Comparison of ENCODE assay signal across 10 cellular contexts in genomic region chr16:19879241-19879792, GRCh38. TPM values are rescaled to one million over a fixed set of nuclear protein-coding genes. Genes with fewer than 3 reads are reported as not detected.
DNase-seq lines count a peak whose midpoint lies in the region; ATAC-seq and TF ChIP-seq lines count a peak whose summit lies in the region.
"Had no signal": no experiment of that assay in that cellular context is flagged by ENCODE, and none has a peak within 500 bp of the region (broad histone marks: within the 10 kb centered on the region; RNA-seq: fewer than 3 reads in every experiment).

No MANE protein-coding gene starts in this region.

- no peak overlapping the region for H3K4me2 ChIP-seq in mesendoderm (ENCODE audit: low read length)

- TF ChIP-seq EP300 in stomach (IDR thresholded peaks at IDR 0.05), result no peak

- H3K23ac ChIP-seq in mesendoderm (ENCODE audit: low read length), result no peak overlapping the region

- H3K4me1 ChIP-seq in mesendoderm (ENCODE audit: control insufficient read depth, low read depth, low read length) (peaks cover 11% of the 10 kb centered on the region), stomach (peaks cover 13 to 74% (median 38%) of the 10 kb centered on the region in 4 donors)

- H3K27ac ChIP-seq in mesendoderm (ENCODE audit: low read depth, low read length), result no peak overlapping the region
- H3K27ac ChIP-seq in stomach, result peak overlapping the region in 2 of 5 donors; percentile 6 to 20

- H3K79me1 ChIP-seq in mesendoderm (ENCODE audit: low read length), result peaks cover 21% of the 10 kb centered on the region

- H4K8ac ChIP-seq in mesendoderm (ENCODE audit: low read depth, low read length), result no peak overlapping the region

- H3K9ac ChIP-seq in mesendoderm (ENCODE audit: low read length), result no peak overlapping the region

- ATAC-seq in GM19395 (IDR thresholded peaks at IDR 0.05; ENCODE audit: unreplicated experiment) (no peak), HG03354 (IDR thresholded peaks at IDR 0.05; ENCODE audit: poor library complexity, severe bottlenecking, unreplicated experiment) (no peak)

- no peak overlapping the region for H2AK5ac ChIP-seq in mesendoderm (ENCODE audit: low read length)

- no peak overlapping the region for H2BK120ac ChIP-seq in mesendoderm (ENCODE audit: low read depth, low read length)

- H3K4me3 ChIP-seq in astrocyte of the cerebellum (ENCODE audit: low read depth, low read length) (no peak overlapping the region), mesendoderm (ENCODE audit: low read length) (no peak overlapping the region), stomach (no peak overlapping the region)

- no peak overlapping the region for H3K18ac ChIP-seq in mesendoderm (ENCODE audit: low read length)

- TF ChIP-seq POLR2A in stomach (IDR thresholded peaks at IDR 0.05), result no peak

- H3K27me3 ChIP-seq in mesendoderm (ENCODE audit: insufficient read depth, low read length, poor library complexity), result no peaks in the 10 kb centered on the region
- peaks cover 0 to 20% (median 3%) of the 10 kb centered on the region in 3 donors for H3K27me3 ChIP-seq in stomach

- no peak overlapping the region for H3K56ac ChIP-seq in mesendoderm (ENCODE audit: low read length)

- H3K9me3 ChIP-seq in stomach, result no peaks in the 10 kb centered on the region

- peaks cover 46% of the 10 kb centered on the region for H3K79me2 ChIP-seq in mesendoderm (ENCODE audit: control insufficient read depth, insufficient read depth, low read length)

- H3K36me3 ChIP-seq in mesendoderm (ENCODE audit: control insufficient read depth, insufficient read depth, low read length), result no peaks in the 10 kb centered on the region
- H3K36me3 ChIP-seq in stomach, result peaks cover 0 to 19% (median 5%) of the 10 kb centered on the region in 4 donors

- no CpG with 5 or more reads among the region's 13 CpGs for WGBS in mesendoderm (ENCODE audit: extremely low coverage, insufficient coverage, low lambda C conversion rate)
- 40 to 59% (median 51%) methylated on average over 13 of the region's 13 CpGs for WGBS in stomach, 5 donors

- TF ChIP-seq CTCF in astrocyte of the cerebellum (IDR thresholded peaks at IDR 0.05; ENCODE audit: low read depth, low read length, missing control alignments) (no peak), stomach (IDR thresholded peaks at IDR 0.05) (no peak)

- intact Hi-C loops in stomach (cut with DNase I; ENCODE audit: low total_unique reads), result no loop called here

- in situ Hi-C loops in astrocyte of the cerebellum (cut with HindIII; ENCODE audit: low sequenced_read_pairs), result no loop called here

- no peak overlapping the region for H3K4ac ChIP-seq in mesendoderm (ENCODE audit: low read depth, low read length)

- no peak overlapping the region for H4K5ac ChIP-seq in mesendoderm (ENCODE audit: low read length)

- H2BK5ac ChIP-seq in mesendoderm (ENCODE audit: low read length), result no peak overlapping the region

- no peak overlapping the region for H2BK15ac ChIP-seq in mesendoderm (replicated peaks; ENCODE audit: low read depth)

- peak; percentile 12 for DNase-seq in DMS153 treated with DMSO at 0.1 percent for 48 hours (lab: John Stamatoyannopoulos, UW; ENCODE audit: unreplicated experiment)
- peak; percentile 69 for DNase-seq in NCI-H1694 (lab: John Stamatoyannopoulos, UW)
- peak; percentile 11 for DNase-seq in astrocyte of the cerebellum (ENCODE audit: low read depth)
- peak; percentile 75 for DNase-seq in mesendoderm
- no peak for DNase-seq in stomach
- no peak for DNase-seq in SKM-1 (lab: John Stamatoyannopoulos, UW; ENCODE audit: unreplicated experiment)
- DNase-seq: activated naive CD8-positive, alpha-beta T cell treated with anti-CD3 and anti-CD28 coated beads, Interleukin-2, amount 10 ng/mL, durations not matched to agents 7 days and 5 days; CD4-positive, alpha-beta memory T cell had no signal

RNA-seq across cellular contexts. Expression of gene GPRC5B, which starts 5.3 kb away (rescaled TPM):
- polyA plus RNA-seq in mesendoderm (2013, experiment 1 of 2), result 87.4 TPM
- 90.0 TPM for polyA plus RNA-seq in mesendoderm (2013, experiment 2 of 2)
- 10 to 100 TPM in 3 of 5 donors, 1 to 10 TPM in 2; 6.1 to 77.2 (median 24.2) TPM for total RNA-seq in stomach
- polyA plus RNA-seq in stomach, result 10 to 100 TPM; 16.3 to 30.3 (median 24.9) TPM
- total RNA-seq: CD4-positive, alpha-beta memory T cell had no signal

Comparison
In these comparisons a context has a peak if more than half of its experiments do, and no peak if none do; other contexts are left out.
1. DNase-seq: peak in DMS153 treated with DMSO at 0.1 percent for 48 hours (single experiment), NCI-H1694 (single experiment), astrocyte of the cerebellum (single experiment) and mesendoderm (single experiment); none in stomach (single experiment) and SKM-1 (single experiment).